ENCODE assay signal across 1 cellular context in the genomic region with DNA sequence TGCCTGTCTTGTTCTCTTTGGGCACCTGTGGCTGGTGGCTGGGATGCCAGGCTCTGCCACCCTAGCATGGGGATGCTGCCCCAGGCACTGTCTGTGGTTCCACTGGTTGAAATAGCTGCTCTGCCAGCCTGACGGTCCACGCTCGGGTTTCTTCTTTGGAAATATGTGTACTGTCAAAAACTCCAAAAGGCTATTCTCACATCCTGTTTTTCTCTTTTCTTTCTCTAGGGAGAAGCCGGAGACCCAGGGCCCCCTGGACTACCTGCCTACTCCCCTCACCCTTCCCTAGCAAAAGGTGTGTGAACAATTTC.
TF ChIP-seq lines count a peak whose summit lies in the region.

No MANE protein-coding gene starts in this region.

TF ChIP-seq in IMR-90, 13 proteins besides CTCF, POLR2A, EP300 and RAD21:
- TF ChIP-seq, protein P1, sequence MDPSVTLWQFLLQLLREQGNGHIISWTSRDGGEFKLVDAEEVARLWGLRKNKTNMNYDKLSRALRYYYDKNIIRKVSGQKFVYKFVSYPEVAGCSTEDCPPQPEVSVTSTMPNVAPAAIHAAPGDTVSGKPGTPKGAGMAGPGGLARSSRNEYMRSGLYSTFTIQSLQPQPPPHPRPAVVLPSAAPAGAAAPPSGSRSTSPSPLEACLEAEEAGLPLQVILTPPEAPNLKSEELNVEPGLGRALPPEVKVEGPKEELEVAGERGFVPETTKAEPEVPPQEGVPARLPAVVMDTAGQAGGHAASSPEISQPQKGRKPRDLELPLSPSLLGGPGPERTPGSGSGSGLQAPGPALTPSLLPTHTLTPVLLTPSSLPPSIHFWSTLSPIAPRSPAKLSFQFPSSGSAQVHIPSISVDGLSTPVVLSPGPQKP (IDR thresholded peaks at IDR 0.05; ENCODE audit: borderline replicate concordance, low read depth, low read length) = no peak
- TF ChIP-seq CEBPB (IDR thresholded peaks at IDR 0.05; ENCODE audit: low read depth, low read length) (no peak), NFE2L2 (IDR thresholded peaks at IDR 0.05; ENCODE audit: low read depth, low read length) (no peak), MXI1 (IDR thresholded peaks at IDR 0.05; ENCODE audit: borderline replicate concordance, low read depth, low read length) (no peak), FOS (IDR thresholded peaks at IDR 0.05; ENCODE audit: low read depth, low read length) (no peak), RFX5 (IDR thresholded peaks at IDR 0.05; ENCODE audit: low read depth, low read length) (no peak), SMC3 (IDR thresholded peaks at IDR 0.05; ENCODE audit: low read depth, low read length) (no peak), BHLHE40 (IDR thresholded peaks at IDR 0.05; ENCODE audit: low read depth, low read length) (no peak)
- TF ChIP-seq, protein P2, sequence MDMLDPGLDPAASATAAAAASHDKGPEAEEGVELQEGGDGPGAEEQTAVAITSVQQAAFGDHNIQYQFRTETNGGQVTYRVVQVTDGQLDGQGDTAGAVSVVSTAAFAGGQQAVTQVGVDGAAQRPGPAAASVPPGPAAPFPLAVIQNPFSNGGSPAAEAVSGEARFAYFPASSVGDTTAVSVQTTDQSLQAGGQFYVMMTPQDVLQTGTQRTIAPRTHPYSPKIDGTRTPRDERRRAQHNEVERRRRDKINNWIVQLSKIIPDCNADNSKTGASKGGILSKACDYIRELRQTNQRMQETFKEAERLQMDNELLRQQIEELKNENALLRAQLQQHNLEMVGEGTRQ (IDR thresholded peaks at IDR 0.05; ENCODE audit: low read depth, low read length) = no peak
